ENCODE assay signal across 1 cellular context in the genomic region with DNA sequence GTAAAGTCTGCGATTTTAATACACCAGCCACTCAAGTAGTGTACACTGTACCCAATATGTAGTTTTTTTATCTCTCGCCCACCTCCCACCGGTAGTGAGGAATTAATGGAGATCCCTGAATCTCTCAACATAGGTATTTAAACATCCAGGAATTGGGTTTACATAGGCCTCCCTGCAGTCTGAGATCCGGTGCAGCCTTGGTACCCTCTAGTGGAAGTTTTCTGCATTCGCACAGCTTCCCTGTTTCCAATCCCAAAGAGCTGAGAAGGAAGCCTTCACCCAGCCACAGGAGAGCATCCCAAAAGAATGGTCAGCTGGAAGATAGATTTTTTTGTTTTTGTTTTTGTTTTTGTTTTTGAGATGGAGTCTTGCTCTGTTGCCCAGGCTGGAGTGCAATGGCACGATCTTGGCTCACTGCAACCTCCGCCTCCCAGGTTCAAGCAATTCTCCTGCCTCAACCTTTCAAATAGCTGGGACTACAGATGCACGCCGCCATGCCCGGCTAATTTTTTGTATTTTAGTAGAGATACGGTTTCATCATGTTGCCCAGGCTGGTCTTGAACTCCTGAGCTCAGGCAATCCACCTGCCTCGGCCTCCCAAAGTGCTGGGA.
TF ChIP-seq lines count a peak whose summit lies in the region.

No MANE protein-coding gene starts in this region.

TF ChIP-seq in HepG2, 621 proteins besides CTCF, POLR2A, EP300 and RAD21:
- TF ChIP-seq SMC3 (IDR thresholded peaks at IDR 0.05; ENCODE audit: low read length) (0 out of 2 replicates have a peak, but pooled peaks have one; percentile 23), STAG1 (CRISPR knock-in tag; IDR thresholded peaks at IDR 0.05) (peak; percentile 72), ZNF629 (CRISPR knock-in tag; conservative IDR thresholded peaks at IDR 0.05) (peak; percentile 69)
TF ChIP-seq in HepG2: peak in this region for 3; not testable (repeated sequence) for 618.
